In the genomic region with DNA sequence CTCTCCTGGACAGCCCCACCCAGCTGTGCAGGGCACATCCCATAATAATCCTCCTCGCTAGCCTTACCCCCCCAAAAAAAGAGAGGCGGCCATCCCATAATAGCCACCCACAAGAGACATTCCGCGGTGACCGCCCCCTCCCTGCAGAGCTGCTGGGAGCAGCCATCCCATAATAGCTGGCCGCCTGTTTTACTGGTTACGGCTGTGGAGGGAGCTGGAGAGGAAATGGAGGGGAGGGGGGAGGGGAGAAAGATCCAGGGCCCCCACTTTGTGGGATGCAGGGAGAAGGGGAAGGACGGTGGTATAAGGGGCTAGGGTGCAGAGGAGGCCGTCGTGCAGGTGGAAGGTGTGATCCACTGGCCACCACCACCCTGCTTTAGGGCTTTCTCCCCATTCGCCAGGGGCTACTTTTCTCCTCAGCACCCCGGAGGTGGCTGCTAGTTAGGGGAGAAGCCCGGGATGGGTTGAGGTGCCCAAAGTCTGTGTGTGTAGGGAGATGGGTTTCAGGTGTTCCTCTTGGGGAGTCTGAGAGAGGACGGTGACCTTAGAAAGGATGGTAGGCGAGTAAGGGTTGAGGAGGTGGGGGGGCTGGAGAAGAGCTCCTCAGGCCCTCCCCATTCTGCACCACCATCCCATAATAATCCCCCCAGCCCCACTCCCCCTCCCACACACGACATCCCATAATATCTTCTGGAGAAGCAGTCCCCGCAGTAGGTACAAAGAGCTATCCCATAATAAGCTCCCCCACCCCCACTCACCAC, we compare ENCODE assay signal across 1 cellular context.
TF ChIP-seq lines count a peak whose summit lies in the region.

No MANE protein-coding gene starts in this region.

TF ChIP-seq in HepG2, 621 proteins besides CTCF, POLR2A, EP300 and RAD21 (continues in another document):
- TF ChIP-seq PCBP1 (IDR thresholded peaks at IDR 0.05; ENCODE audit: borderline replicate concordance, low read depth, low read length) = 0 out of 2 replicates have a peak, but pooled peaks have one; percentile 53
- TF ChIP-seq DMAP1 (CRISPR knock-in tag; IDR thresholded peaks at IDR 0.05) = peak; percentile 47; the same call in 1 of the 2 replicates
- TF ChIP-seq ZSCAN25 (CRISPR knock-in tag; IDR thresholded peaks at IDR 0.05) = peak; percentile 64
- TF ChIP-seq KLF16 (CRISPR knock-in tag; IDR thresholded peaks at IDR 0.05) = 0 out of 4 replicates have a peak, but pooled peaks of 1 of the 2 experiments have one; percentile 42
- 0 out of 2 replicates have a peak, but pooled peaks have one; percentile 52 for TF ChIP-seq NRL (CRISPR knock-in tag; IDR thresholded peaks at IDR 0.05; ENCODE audit: borderline replicate concordance)
- peak; percentile 47 for TF ChIP-seq TEAD3 (CRISPR knock-in tag; optimal IDR thresholded peaks at IDR 0.05; ENCODE audit: borderline replicate concordance)
- TF ChIP-seq KDM2A (CRISPR knock-in tag; IDR thresholded peaks at IDR 0.05; ENCODE audit: borderline replicate concordance, low read depth) = peak; percentile 18; the same call in 1 of the 2 replicates
- TF ChIP-seq, protein P1, sequence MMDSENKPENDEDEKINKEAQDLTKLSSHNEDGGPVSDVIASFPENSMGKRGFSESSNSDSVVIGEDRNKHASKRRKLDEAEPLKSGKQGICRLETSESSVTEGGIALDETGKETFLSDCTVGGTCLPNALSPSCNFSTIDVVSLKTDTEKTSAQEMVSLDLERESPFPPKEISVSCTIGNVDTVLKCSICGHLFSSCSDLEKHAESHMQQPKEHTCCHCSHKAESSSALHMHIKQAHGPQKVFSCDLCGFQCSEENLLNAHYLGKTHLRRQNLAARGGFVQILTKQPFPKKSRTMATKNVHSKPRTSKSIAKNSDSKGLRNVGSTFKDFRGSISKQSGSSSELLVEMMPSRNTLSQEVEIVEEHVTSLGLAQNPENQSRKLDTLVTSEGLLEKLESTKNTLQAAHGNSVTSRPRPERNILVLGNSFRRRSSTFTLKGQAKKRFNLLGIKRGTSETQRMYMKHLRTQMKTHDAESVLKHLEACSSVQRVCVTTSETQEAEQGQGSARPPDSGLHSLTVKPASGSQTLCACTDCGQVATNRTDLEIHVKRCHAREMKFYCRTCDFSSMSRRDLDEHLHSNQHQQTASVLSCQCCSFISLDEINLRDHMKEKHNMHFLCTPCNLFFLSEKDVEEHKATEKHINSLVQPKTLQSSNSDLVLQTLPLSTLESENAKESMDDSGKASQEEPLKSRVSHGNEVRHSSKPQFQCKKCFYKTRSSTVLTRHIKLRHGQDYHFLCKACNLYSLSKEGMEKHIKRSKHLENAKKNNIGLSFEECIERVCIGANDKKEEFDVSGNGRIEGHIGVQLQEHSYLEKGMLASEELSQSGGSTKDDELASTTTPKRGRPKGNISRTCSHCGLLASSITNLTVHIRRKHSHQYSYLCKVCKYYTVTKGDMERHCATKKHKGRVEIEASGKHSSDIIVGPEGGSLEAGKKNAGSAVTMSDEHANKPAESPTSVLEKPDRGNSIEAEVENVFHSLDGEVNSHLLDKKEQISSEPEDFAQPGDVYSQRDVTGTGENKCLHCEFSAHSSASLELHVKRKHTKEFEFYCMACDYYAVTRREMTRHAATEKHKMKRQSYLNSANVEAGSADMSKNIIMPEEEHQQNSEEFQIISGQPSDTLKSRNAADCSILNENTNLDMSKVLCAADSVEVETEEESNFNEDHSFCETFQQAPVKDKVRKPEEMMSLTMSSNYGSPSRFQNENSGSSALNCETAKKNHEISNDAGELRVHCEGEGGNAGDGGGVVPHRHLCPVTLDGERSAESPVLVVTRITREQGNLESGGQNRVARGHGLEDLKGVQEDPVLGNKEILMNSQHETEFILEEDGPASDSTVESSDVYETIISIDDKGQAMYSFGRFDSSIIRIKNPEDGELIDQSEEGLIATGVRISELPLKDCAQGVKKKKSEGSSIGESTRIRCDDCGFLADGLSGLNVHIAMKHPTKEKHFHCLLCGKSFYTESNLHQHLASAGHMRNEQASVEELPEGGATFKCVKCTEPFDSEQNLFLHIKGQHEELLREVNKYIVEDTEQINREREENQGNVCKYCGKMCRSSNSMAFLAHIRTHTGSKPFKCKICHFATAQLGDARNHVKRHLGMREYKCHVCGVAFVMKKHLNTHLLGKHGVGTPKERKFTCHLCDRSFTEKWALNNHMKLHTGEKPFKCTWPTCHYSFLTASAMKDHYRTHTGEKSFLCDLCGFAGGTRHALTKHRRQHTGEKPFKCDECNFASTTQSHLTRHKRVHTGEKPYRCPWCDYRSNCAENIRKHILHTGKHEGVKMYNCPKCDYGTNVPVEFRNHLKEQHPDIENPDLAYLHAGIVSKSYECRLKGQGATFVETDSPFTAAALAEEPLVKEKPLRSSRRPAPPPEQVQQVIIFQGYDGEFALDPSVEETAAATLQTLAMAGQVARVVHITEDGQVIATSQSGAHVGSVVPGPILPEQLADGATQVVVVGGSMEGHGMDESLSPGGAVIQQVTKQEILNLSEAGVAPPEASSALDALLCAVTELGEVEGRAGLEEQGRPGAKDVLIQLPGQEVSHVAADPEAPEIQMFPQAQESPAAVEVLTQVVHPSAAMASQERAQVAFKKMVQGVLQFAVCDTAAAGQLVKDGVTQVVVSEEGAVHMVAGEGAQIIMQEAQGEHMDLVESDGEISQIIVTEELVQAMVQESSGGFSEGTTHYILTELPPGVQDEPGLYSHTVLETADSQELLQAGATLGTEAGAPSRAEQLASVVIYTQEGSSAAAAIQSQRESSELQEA (CRISPR knock-in tag; IDR thresholded peaks at IDR 0.05; ENCODE audit: not compliant biosample characterization) = no peak
- TF ChIP-seq MYNN (CRISPR knock-in tag; IDR thresholded peaks at IDR 0.05; ENCODE audit: low read depth) = 0 out of 2 replicates have a peak, but pooled peaks have one; percentile 72
- peak; percentile 14; the same call in 1 of the 2 replicates for TF ChIP-seq ZMYM2 (CRISPR knock-in tag; IDR thresholded peaks at IDR 0.05)
- no peak for TF ChIP-seq ETV6 (CRISPR knock-in tag; conservative IDR thresholded peaks at IDR 0.05)
- TF ChIP-seq HDAC1 (CRISPR knock-in tag; IDR thresholded peaks at IDR 0.05) = peak; percentile 27; the same call in 1 of the 2 replicates
- TF ChIP-seq, protein P2, sequence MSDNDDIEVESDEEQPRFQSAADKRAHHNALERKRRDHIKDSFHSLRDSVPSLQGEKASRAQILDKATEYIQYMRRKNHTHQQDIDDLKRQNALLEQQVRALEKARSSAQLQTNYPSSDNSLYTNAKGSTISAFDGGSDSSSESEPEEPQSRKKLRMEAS (IDR thresholded peaks at IDR 0.05) = 0 out of 2 replicates have a peak, but pooled peaks have one; percentile 15
- TF ChIP-seq PHF20 (CRISPR knock-in tag; IDR thresholded peaks at IDR 0.05) = no peak; the same call in 1 of the 2 replicates
- TF ChIP-seq MIER3 (CRISPR knock-in tag; IDR thresholded peaks at IDR 0.05; ENCODE audit: borderline replicate concordance) = 0 out of 2 replicates have a peak, but pooled peaks have one; percentile 19
- 0 out of 2 replicates have a peak, but pooled peaks have one; percentile 19 for TF ChIP-seq SALL1 (CRISPR knock-in tag; IDR thresholded peaks at IDR 0.05)
- no peak for TF ChIP-seq ARNT2 (CRISPR knock-in tag; IDR thresholded peaks at IDR 0.05; ENCODE audit: low read depth)
- TF ChIP-seq SRSF1 (optimal IDR thresholded peaks at IDR 0.05; ENCODE audit: low read depth, low read length) = peak; percentile 70
- 0 out of 2 replicates have a peak, but pooled peaks have one; percentile 43 for TF ChIP-seq ZNF331 (CRISPR knock-in tag; IDR thresholded peaks at IDR 0.05)
- peak; percentile 34; the same call in 1 of the 2 replicates for TF ChIP-seq POLR2G (IDR thresholded peaks at IDR 0.05; ENCODE audit: low read depth, low read length)
- 0 out of 2 replicates have a peak, but pooled peaks have one; percentile 16 for TF ChIP-seq GATAD1 (CRISPR knock-in tag; IDR thresholded peaks at IDR 0.05)
- no peak for TF ChIP-seq FOXK2 (IDR thresholded peaks at IDR 0.05)
- 0 out of 2 replicates have a peak, but pooled peaks have one; percentile 30 for TF ChIP-seq SMAD3 (CRISPR knock-in tag; IDR thresholded peaks at IDR 0.05)
- TF ChIP-seq SATB2 (CRISPR knock-in tag; IDR thresholded peaks at IDR 0.05) = no peak
- TF ChIP-seq, protein P3, sequence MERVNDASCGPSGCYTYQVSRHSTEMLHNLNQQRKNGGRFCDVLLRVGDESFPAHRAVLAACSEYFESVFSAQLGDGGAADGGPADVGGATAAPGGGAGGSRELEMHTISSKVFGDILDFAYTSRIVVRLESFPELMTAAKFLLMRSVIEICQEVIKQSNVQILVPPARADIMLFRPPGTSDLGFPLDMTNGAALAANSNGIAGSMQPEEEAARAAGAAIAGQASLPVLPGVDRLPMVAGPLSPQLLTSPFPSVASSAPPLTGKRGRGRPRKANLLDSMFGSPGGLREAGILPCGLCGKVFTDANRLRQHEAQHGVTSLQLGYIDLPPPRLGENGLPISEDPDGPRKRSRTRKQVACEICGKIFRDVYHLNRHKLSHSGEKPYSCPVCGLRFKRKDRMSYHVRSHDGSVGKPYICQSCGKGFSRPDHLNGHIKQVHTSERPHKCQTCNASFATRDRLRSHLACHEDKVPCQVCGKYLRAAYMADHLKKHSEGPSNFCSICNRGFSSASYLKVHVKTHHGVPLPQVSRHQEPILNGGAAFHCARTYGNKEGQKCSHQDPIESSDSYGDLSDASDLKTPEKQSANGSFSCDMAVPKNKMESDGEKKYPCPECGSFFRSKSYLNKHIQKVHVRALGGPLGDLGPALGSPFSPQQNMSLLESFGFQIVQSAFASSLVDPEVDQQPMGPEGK (CRISPR knock-in tag; IDR thresholded peaks at IDR 0.05) = peak; percentile 96
- TF ChIP-seq, protein P4, sequence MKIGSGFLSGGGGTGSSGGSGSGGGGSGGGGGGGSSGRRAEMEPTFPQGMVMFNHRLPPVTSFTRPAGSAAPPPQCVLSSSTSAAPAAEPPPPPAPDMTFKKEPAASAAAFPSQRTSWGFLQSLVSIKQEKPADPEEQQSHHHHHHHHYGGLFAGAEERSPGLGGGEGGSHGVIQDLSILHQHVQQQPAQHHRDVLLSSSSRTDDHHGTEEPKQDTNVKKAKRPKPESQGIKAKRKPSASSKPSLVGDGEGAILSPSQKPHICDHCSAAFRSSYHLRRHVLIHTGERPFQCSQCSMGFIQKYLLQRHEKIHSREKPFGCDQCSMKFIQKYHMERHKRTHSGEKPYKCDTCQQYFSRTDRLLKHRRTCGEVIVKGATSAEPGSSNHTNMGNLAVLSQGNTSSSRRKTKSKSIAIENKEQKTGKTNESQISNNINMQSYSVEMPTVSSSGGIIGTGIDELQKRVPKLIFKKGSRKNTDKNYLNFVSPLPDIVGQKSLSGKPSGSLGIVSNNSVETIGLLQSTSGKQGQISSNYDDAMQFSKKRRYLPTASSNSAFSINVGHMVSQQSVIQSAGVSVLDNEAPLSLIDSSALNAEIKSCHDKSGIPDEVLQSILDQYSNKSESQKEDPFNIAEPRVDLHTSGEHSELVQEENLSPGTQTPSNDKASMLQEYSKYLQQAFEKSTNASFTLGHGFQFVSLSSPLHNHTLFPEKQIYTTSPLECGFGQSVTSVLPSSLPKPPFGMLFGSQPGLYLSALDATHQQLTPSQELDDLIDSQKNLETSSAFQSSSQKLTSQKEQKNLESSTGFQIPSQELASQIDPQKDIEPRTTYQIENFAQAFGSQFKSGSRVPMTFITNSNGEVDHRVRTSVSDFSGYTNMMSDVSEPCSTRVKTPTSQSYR (CRISPR knock-in tag; IDR thresholded peaks at IDR 0.05; ENCODE audit: borderline replicate concordance) = peak; percentile 54; the same call in 1 of the 2 replicates
- TF ChIP-seq MAZ (IDR thresholded peaks at IDR 0.05; ENCODE audit: borderline replicate concordance, low read depth, low read length) = no peak
- no peak for TF ChIP-seq MAZ (CRISPR knock-in tag; IDR thresholded peaks at IDR 0.05; ENCODE audit: low read depth)
- TF ChIP-seq ZFY (CRISPR knock-in tag; IDR thresholded peaks at IDR 0.05) = 0 out of 2 replicates have a peak, but pooled peaks have one; percentile 24
- TF ChIP-seq ZBTB7A (CRISPR knock-in tag; IDR thresholded peaks at IDR 0.05) = no peak
- TF ChIP-seq, protein P5, sequence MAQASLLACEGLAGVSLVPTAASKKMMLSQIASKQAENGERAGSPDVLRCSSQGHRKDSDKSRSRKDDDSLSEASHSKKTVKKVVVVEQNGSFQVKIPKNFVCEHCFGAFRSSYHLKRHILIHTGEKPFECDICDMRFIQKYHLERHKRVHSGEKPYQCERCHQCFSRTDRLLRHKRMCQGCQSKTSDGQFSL (CRISPR knock-in tag; IDR thresholded peaks at IDR 0.05) = peak; percentile 86; the same call in 1 of the 2 replicates
- TF ChIP-seq SP4 (CRISPR knock-in tag; IDR thresholded peaks at IDR 0.05) = 0 out of 2 replicates have a peak, but pooled peaks have one; percentile 1
- peak; percentile 39; the same call in 1 of the 2 replicates for TF ChIP-seq GATAD2A (CRISPR knock-in tag; IDR thresholded peaks at IDR 0.05)
- 0 out of 2 replicates have a peak, but pooled peaks have one; percentile 72 for TF ChIP-seq ZNF547 (CRISPR knock-in tag; IDR thresholded peaks at IDR 0.05)
- TF ChIP-seq, protein P6, sequence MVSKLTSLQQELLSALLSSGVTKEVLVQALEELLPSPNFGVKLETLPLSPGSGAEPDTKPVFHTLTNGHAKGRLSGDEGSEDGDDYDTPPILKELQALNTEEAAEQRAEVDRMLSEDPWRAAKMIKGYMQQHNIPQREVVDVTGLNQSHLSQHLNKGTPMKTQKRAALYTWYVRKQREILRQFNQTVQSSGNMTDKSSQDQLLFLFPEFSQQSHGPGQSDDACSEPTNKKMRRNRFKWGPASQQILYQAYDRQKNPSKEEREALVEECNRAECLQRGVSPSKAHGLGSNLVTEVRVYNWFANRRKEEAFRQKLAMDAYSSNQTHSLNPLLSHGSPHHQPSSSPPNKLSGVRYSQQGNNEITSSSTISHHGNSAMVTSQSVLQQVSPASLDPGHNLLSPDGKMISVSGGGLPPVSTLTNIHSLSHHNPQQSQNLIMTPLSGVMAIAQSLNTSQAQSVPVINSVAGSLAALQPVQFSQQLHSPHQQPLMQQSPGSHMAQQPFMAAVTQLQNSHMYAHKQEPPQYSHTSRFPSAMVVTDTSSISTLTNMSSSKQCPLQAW (CRISPR knock-in tag; IDR thresholded peaks at IDR 0.05) = peak; percentile 61; the same call in 1 of the 2 replicates
- no peak for TF ChIP-seq NFATC3 (CRISPR knock-in tag; IDR thresholded peaks at IDR 0.05)
